In the genomic region with DNA sequence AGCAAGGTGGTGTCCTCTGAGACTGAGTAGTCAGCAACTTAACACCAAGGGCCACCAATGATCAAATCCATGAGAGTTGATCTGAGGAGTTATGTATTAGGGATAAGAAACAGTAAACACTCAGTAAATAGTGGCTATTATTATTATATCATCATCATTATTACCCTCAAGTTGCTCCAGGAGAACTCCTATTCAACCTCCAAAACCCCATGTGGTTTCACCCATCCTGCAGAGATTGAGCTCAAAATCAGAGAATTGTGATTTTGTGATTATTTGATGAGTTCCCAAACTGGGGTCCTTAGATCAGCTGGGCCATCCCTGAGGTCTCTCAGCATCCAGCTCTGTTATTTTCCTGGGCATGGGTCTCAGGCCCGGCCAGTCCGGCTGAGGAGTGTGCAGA, we compare ENCODE assay signal across 30 cellular contexts. TPM values are rescaled to one million over a fixed set of nuclear protein-coding genes. Genes with fewer than 3 reads are reported as not detected.
"Had no signal": no experiment of that assay in that cellular context is flagged by ENCODE, and none has a peak within 500 bp of the region (broad histone marks: within the 10 kb centered on the region; RNA-seq: fewer than 3 reads in every experiment).

No MANE protein-coding gene starts in this region.

- H3K27ac Mint-ChIP-seq: activated CD8-positive, alpha-beta T cell treated with anti-CD3 and anti-CD28 coated beads, Interleukin-2, amount 10 ng/mL, durations not matched to agents 7 days and 5 days; activated naive CD8-positive, alpha-beta T cell treated with anti-CD3 and anti-CD28 coated beads, Interleukin-2, amount 10 ng/mL, durations not matched to agents 7 days and 5 days had no signal

- H3K36me3 Mint-ChIP-seq: activated naive CD8-positive, alpha-beta T cell treated with anti-CD3 and anti-CD28 coated beads, Interleukin-2, amount 10 ng/mL, durations not matched to agents 7 days and 5 days had no signal

- DNase-seq: activated CD4-positive, alpha-beta T cell treated with anti-CD3 and anti-CD28 coated beads for 4 hours; activated CD4-positive, alpha-beta T cell treated with anti-CD3 and anti-CD28 coated beads, Interleukin-2, amount 50 U/mL, for 4 hours; activated CD8-positive, alpha-beta memory T cell treated with anti-CD3 and anti-CD28 coated beads, Interleukin-2, amount 50 U/mL, for 48 hours; activated CD8-positive, alpha-beta T cell treated with anti-CD3 and anti-CD28 coated beads, Interleukin-2, amount 10 ng/mL, durations not matched to agents 7 days and 5 days; activated naive CD4-positive, alpha-beta T cell treated with anti-CD3 and anti-CD28 coated beads, Interleukin-2, amount 50 U/mL, for 16 hours; activated naive CD8-positive, alpha-beta T cell treated with anti-CD3 and anti-CD28 coated beads, Interleukin-2, amount 10 ng/mL, durations not matched to agents 7 days and 5 days; activated T-cell treated with anti-CD3 and anti-CD28 coated beads, Interleukin-2, amount 50 U/mL, for 1 hour; adrenal gland; anterior cingulate cortex; central memory CD4-positive, alpha-beta T cell; MV-4-11; NCI-H1092 treated with DMSO at 0.1 percent for 48 hours; NCI-H1417 treated with DMSO at 0.1 percent for 48 hours; NCI-H1694; NCI-H2029; NCI-H2107; NCI-H2171 treated with DMSO at 0.1 percent for 48 hours; NCI-H226; NCI-H526; NCI-H774; SW 1271 had no signal

- H3K9me3 Mint-ChIP-seq: activated naive CD8-positive, alpha-beta T cell treated with anti-CD3 and anti-CD28 coated beads, Interleukin-2, amount 10 ng/mL, durations not matched to agents 7 days and 5 days had no signal

- H3K4me3 Mint-ChIP-seq: activated CD8-positive, alpha-beta T cell treated with anti-CD3 and anti-CD28 coated beads, Interleukin-2, amount 10 ng/mL, durations not matched to agents 7 days and 5 days; activated naive CD8-positive, alpha-beta T cell treated with anti-CD3 and anti-CD28 coated beads, Interleukin-2, amount 10 ng/mL, durations not matched to agents 7 days and 5 days had no signal

- H3K4me3 ChIP-seq: adrenal gland, SK-N-MC had no signal

- ATAC-seq: activated CD4-positive, CD25-positive, alpha-beta regulatory T cell treated with anti-CD3 and anti-CD28 coated beads, Interleukin-2, amount 50 U/mL, for 24 hours; activated CD8-positive, alpha-beta T cell treated with anti-CD3 and anti-CD28 coated beads, Interleukin-2, amount 10 ng/mL, durations not matched to agents 7 days and 5 days; Right ventricle myocardium inferior had no signal

- H3K27ac ChIP-seq: adrenal gland, SK-N-MC had no signal

- H3K9me3 ChIP-seq: adrenal gland had no signal

- H3K36me3 ChIP-seq: adrenal gland had no signal

RNA-seq across cellular contexts. Expression of a gene that starts 3.5 kb away (rescaled TPM):
- total RNA-seq: activated CD8-positive, alpha-beta T cell treated with anti-CD3 and anti-CD28 coated beads, Interleukin-2, amount 10 ng/mL, durations not matched to agents 7 days and 5 days; activated naive CD8-positive, alpha-beta T cell treated with anti-CD3 and anti-CD28 coated beads, Interleukin-2, amount 10 ng/mL, durations not matched to agents 7 days and 5 days; NCI-H460; OCI-LY7; Right ventricle myocardium inferior; T-helper 1 cell treated with Interleukin-12 subunit alpha and Interleukin-12 subunit beta and Interleukin-4 antibody, amounts not matched to agents 30 ng/mL and 1 ng/mL, for 36 hours had no signal

RNA-seq across cellular contexts. Expression of a gene that starts 3.6 kb away (rescaled TPM):
- total RNA-seq: activated CD8-positive, alpha-beta T cell treated with anti-CD3 and anti-CD28 coated beads, Interleukin-2, amount 10 ng/mL, durations not matched to agents 7 days and 5 days; activated naive CD8-positive, alpha-beta T cell treated with anti-CD3 and anti-CD28 coated beads, Interleukin-2, amount 10 ng/mL, durations not matched to agents 7 days and 5 days; adrenal gland; NCI-H460; OCI-LY7; Right ventricle myocardium inferior; T-helper 1 cell treated with Interleukin-12 subunit alpha and Interleukin-12 subunit beta and Interleukin-4 antibody, amounts not matched to agents 30 ng/mL and 1 ng/mL, for 36 hours had no signal
- polyA plus RNA-seq: adrenal gland had no signal

RNA-seq across cellular contexts. Expression of a gene that starts 11.5 kb away (rescaled TPM):
- total RNA-seq: activated CD8-positive, alpha-beta T cell treated with anti-CD3 and anti-CD28 coated beads, Interleukin-2, amount 10 ng/mL, durations not matched to agents 7 days and 5 days; activated naive CD8-positive, alpha-beta T cell treated with anti-CD3 and anti-CD28 coated beads, Interleukin-2, amount 10 ng/mL, durations not matched to agents 7 days and 5 days; adrenal gland; bronchial epithelial cell; MCF 10A; NCI-H460; OCI-LY7 had no signal
- polyA plus RNA-seq: adrenal gland had no signal

RNA-seq across cellular contexts. Expression of a gene that starts 12.1 kb away (rescaled TPM):
- total RNA-seq: activated CD8-positive, alpha-beta T cell treated with anti-CD3 and anti-CD28 coated beads, Interleukin-2, amount 10 ng/mL, durations not matched to agents 7 days and 5 days; activated naive CD8-positive, alpha-beta T cell treated with anti-CD3 and anti-CD28 coated beads, Interleukin-2, amount 10 ng/mL, durations not matched to agents 7 days and 5 days; adrenal gland; bronchial epithelial cell; NCI-H460; OCI-LY7; Right ventricle myocardium inferior; T-helper 1 cell treated with Interleukin-12 subunit alpha and Interleukin-12 subunit beta and Interleukin-4 antibody, amounts not matched to agents 30 ng/mL and 1 ng/mL, for 36 hours had no signal
- polyA plus RNA-seq: adrenal gland had no signal

RNA-seq across cellular contexts. Expression of a gene that starts 17.4 kb away (rescaled TPM):
- total RNA-seq: activated CD8-positive, alpha-beta T cell treated with anti-CD3 and anti-CD28 coated beads, Interleukin-2, amount 10 ng/mL, durations not matched to agents 7 days and 5 days; activated naive CD8-positive, alpha-beta T cell treated with anti-CD3 and anti-CD28 coated beads, Interleukin-2, amount 10 ng/mL, durations not matched to agents 7 days and 5 days; adrenal gland; chondrocyte; MCF 10A; NCI-H460; OCI-LY7; Right ventricle myocardium inferior; T-helper 1 cell treated with Interleukin-12 subunit alpha and Interleukin-12 subunit beta and Interleukin-4 antibody, amounts not matched to agents 30 ng/mL and 1 ng/mL, for 36 hours had no signal
